14 cellular contexts compared by ENCODE assay signal in genomic region chr16:28537964-28538732, GRCh38. TPM values are rescaled to one million over a fixed set of nuclear protein-coding genes. Genes with fewer than 3 reads are reported as not detected.
DNase-seq lines count a peak whose midpoint lies in the region; ATAC-seq and TF ChIP-seq lines count a peak whose summit lies in the region.
"Had no signal": no experiment of that assay in that cellular context is flagged by ENCODE, and none has a peak within 500 bp of the region (broad histone marks: within the 10 kb centered on the region; RNA-seq: fewer than 3 reads in every experiment).

No MANE protein-coding gene starts in this region.

- no peak overlapping the region for H3K4me3 Mint-ChIP-seq in stimulated activated effector memory CD8-positive, alpha-beta T cell treated with anti-CD3 and anti-CD28 coated beads, Interleukin-12 subunit alpha, Interleukin-12 subunit beta, amount 100 ng/mL, for 72 hours
- H3K4me3 Mint-ChIP-seq: IgD-negative memory B cell; stimulated activated naive CD8-positive, alpha-beta T cell treated with anti-CD3 and anti-CD28 coated beads, Interleukin-15, amount 100 ng/mL, for 72 hours had no signal

- H2AFZ ChIP-seq in mammary epithelial cell (ENCODE audit: low read depth, low read length) = peak overlapping the region; percentile 85

- H3K4me1 Mint-ChIP-seq in stimulated activated effector memory CD8-positive, alpha-beta T cell treated with anti-CD3 and anti-CD28 coated beads, Interleukin-12 subunit alpha, Interleukin-12 subunit beta, amount 100 ng/mL, for 72 hours = peaks cover 31% of the 10 kb centered on the region

- peaks cover 16% of the 10 kb centered on the region for H3K79me2 ChIP-seq in mammary epithelial cell (ENCODE audit: insufficient read depth, low read length)

- DNase-seq in mammary epithelial cell = no peak
- no peak for DNase-seq in stimulated activated effector memory CD8-positive, alpha-beta T cell treated with anti-CD3 and anti-CD28 coated beads, Interleukin-12 subunit alpha, Interleukin-12 subunit beta, amount 100 ng/mL, for 72 hours (ENCODE audit: low spot score in 2 of 2)
- no peak for DNase-seq in SKM-1 (lab: John Stamatoyannopoulos, UW; ENCODE audit: unreplicated experiment)
- DNase-seq in NCI-H1105 treated with DMSO at 0.1 percent for 48 hours (lab: John Stamatoyannopoulos, UW) = no peak
- DNase-seq in NCI-H1436 (lab: John Stamatoyannopoulos, UW) = no peak
- DNase-seq: DMS53; NCI-H748 treated with DMSO at 0.1 percent for 48 hours; stimulated activated naive CD8-positive, alpha-beta T cell treated with anti-CD3 and anti-CD28 coated beads, Interleukin-15, amount 100 ng/mL, for 72 hours had no signal

- peak overlapping the region; percentile 81 for H3K4me2 ChIP-seq in mammary epithelial cell (ENCODE audit: insufficient read depth, low read depth, low read length)

- in situ Hi-C loops in mammary epithelial cell (cut with MboI; ENCODE audit: low sequenced_read_pairs in 2 of 2) = loop anchor here in 1 of 2 donors (25.0 kb wide), 1 partner anchor 251 kb away; the partner anchor contains the start of gene SBK1

- no peaks in the 10 kb centered on the region for H3K4me1 ChIP-seq in HEK293 (ENCODE audit: control insufficient read depth, insufficient read depth, low read length)
- H3K4me1 ChIP-seq in mammary epithelial cell (ENCODE audit: insufficient read depth, low read length) = peaks cover 26% of the 10 kb centered on the region
- peaks cover 14 to 52% (median 28%) of the 10 kb centered on the region in 4 donors for H3K4me1 ChIP-seq in liver (ENCODE audit: control insufficient read depth in 4 of 4, insufficient read depth in 4 of 4, low read length in 3 of 4)

- H3K27me3 ChIP-seq in mammary epithelial cell (ENCODE audit: insufficient read depth, low read length) (no peaks in the 10 kb centered on the region), liver (ENCODE audit: control insufficient read depth in 4 of 4, insufficient read depth in 4 of 4, low read length in 3 of 4) (no peaks in the 10 kb centered on the region)

- POLR2A ChIA-PET in HEK293 (lab: Yijun Ruan, JAX) = interaction anchor here (0.6 kb wide), 1 partner anchor 8 kb away, joined by 5 read pairs; no protein-coding TSS in a partner anchor

- H4K20me1 ChIP-seq in mammary epithelial cell (ENCODE audit: insufficient read depth, low read length) = no peaks in the 10 kb centered on the region

- TSS peak; percentile 73 for BruUV-seq in mammary epithelial cell (replicated peaks; lab: Mats Ljungman, UMichigan)

- H3K9me3 Mint-ChIP-seq in stimulated activated effector memory CD8-positive, alpha-beta T cell treated with anti-CD3 and anti-CD28 coated beads, Interleukin-12 subunit alpha, Interleukin-12 subunit beta, amount 100 ng/mL, for 72 hours = peaks cover 3% of the 10 kb centered on the region
- H3K9me3 Mint-ChIP-seq: activated T-helper 2 cell treated with anti-CD3 and anti-CD28 coated beads, Interferon-gamma antibody, Interleukin-2, Interleukin-4, amounts not matched to agents 10 μg/mL and 5 μg/mL and 100 μg/mL, durations not matched to agents 14 hours and 24 hours and 36 hours; IgD-negative memory B cell; stimulated activated naive CD8-positive, alpha-beta T cell treated with anti-CD3 and anti-CD28 coated beads, Interleukin-15, amount 100 ng/mL, for 72 hours had no signal

- intact Hi-C loops in mammary epithelial cell (cut with micrococcal nuclease) = loop anchor here (5.0 kb wide), 1 partner anchor 46 kb away; the partner anchor contains the start of genes APOBR and CLN3

- peak overlapping the region; percentile 5 for H3K27ac Mint-ChIP-seq in stimulated activated effector memory CD8-positive, alpha-beta T cell treated with anti-CD3 and anti-CD28 coated beads, Interleukin-12 subunit alpha, Interleukin-12 subunit beta, amount 100 ng/mL, for 72 hours
- H3K27ac Mint-ChIP-seq: activated T-helper 2 cell treated with anti-CD3 and anti-CD28 coated beads, Interferon-gamma antibody, Interleukin-2, Interleukin-4, amounts not matched to agents 10 μg/mL and 5 μg/mL and 100 μg/mL, durations not matched to agents 14 hours and 24 hours and 36 hours had no signal

- TF ChIP-seq RAD21 in liver (IDR thresholded peaks at IDR 0.05) = no peak

- TF ChIP-seq CTCF in HEK293 (tag by site-specific recombination; IDR thresholded peaks at IDR 0.05) = no peak
- TF ChIP-seq CTCF in mammary epithelial cell (conservative IDR thresholded peaks at IDR 0.05 in 1 of 2, IDR thresholded peaks at IDR 0.05 in 1 of 2; ENCODE audit: extremely low read depth in 1 of 2, insufficient read depth in 1 of 2, low read depth in 1 of 2, low read length in 2 of 2) = no peak
- no peak for TF ChIP-seq CTCF in liver (IDR thresholded peaks at IDR 0.05; ENCODE audit: low read depth, low read length, missing input control)

- dilution Hi-C loops in mammary epithelial cell (cut with HindIII; ENCODE audit: low sequenced_read_pairs) = no loop called here

- no peak overlapping the region for H3K4me3 ChIP-seq in HEK293 (ENCODE audit: low read depth, low read length)
- peak overlapping the region; percentile 60 to 77 (median 60) for H3K4me3 ChIP-seq in mammary epithelial cell (replicated peaks in 1 of 3; ENCODE audit: insufficient read depth in 1 of 3, low read depth in 2 of 3, low read length in 3 of 3)
- H3K4me3 ChIP-seq in liver (ENCODE audit: low read depth in 1 of 3, low read length in 3 of 3) = peak overlapping the region; percentile 62 to 75 (median 68)

- H3K36me3 ChIP-seq in HEK293 (ENCODE audit: control insufficient read depth in 2 of 2, insufficient read depth in 1 of 2, low read length in 2 of 2) = no peaks in the 10 kb centered on the region
- peaks cover 2% of the 10 kb centered on the region for H3K36me3 ChIP-seq in mammary epithelial cell (ENCODE audit: insufficient read depth, low read length)
- H3K36me3 ChIP-seq in liver (ENCODE audit: control insufficient read depth in 4 of 4, insufficient read depth in 3 of 4, low read depth in 1 of 4, low read length in 3 of 4) = peaks cover 0 to 2% (median 0%) of the 10 kb centered on the region in 4 donors

- 93% methylated on average over 8 of the region's 13 CpGs for WGBS in mammary epithelial cell (ENCODE audit: low coverage, missing lambda C conversion rate)
- 29% methylated on average over 13 of the region's 13 CpGs for WGBS in liver

- H3K9ac ChIP-seq in mammary epithelial cell (ENCODE audit: insufficient read depth, low read length) (peak overlapping the region; percentile 73), liver (ENCODE audit: low read depth in 1 of 2, low read length in 2 of 2) (peak overlapping the region; percentile 89 to 95)

- H3K9me3 ChIP-seq in HEK293 (ENCODE audit: control insufficient read depth, insufficient read depth, low read depth, low read length) (no peaks in the 10 kb centered on the region), mammary epithelial cell (replicated peaks; ENCODE audit: insufficient read depth, low read length) (no peaks in the 10 kb centered on the region), liver (ENCODE audit: control insufficient read depth in 4 of 4, low read length in 3 of 4) (no peaks in the 10 kb centered on the region)

- ATAC-seq in stimulated activated effector memory CD8-positive, alpha-beta T cell treated with anti-CD3 and anti-CD28 coated beads, Interleukin-12 subunit alpha, Interleukin-12 subunit beta, amount 100 ng/mL, for 72 hours = no peak
- no peak for ATAC-seq in GM18873 (IDR thresholded peaks at IDR 0.05; ENCODE audit: low FRiP score, unreplicated experiment)
- ATAC-seq: stimulated activated naive CD8-positive, alpha-beta T cell treated with anti-CD3 and anti-CD28 coated beads, Interleukin-15, amount 100 ng/mL, for 72 hours had no signal

- H3K36me3 Mint-ChIP-seq in stimulated activated effector memory CD8-positive, alpha-beta T cell treated with anti-CD3 and anti-CD28 coated beads, Interleukin-12 subunit alpha, Interleukin-12 subunit beta, amount 100 ng/mL, for 72 hours = no peaks in the 10 kb centered on the region
- H3K36me3 Mint-ChIP-seq: IgD-negative memory B cell had no signal

- H3K27ac ChIP-seq in HEK293 (ENCODE audit: extremely low read depth, low read depth, low read length) (peak overlapping the region; percentile 45; the same call in 1 of the 2 replicates), mammary epithelial cell (ENCODE audit: insufficient read depth, low read depth, low read length) (peak overlapping the region; percentile 65), liver (ENCODE audit: low read depth in 1 of 2, low read length in 2 of 2) (peak overlapping the region; percentile 92 to 98)

- CTCF ChIA-PET in HEK293 (lab: Yijun Ruan, JAX) = interaction anchor here (0.6 kb wide), 1 partner anchor 10 kb away, joined by 3 read pairs; no protein-coding TSS in a partner anchor
- CTCF ChIA-PET in mammary epithelial cell (lab: Charles Lee; ENCODE audit: low non-redundant PET) = interaction anchor here (0.7 kb wide), 1 partner anchor 12 kb away, joined by 3 read pairs; no protein-coding TSS in a partner anchor

TF ChIP-seq in liver, 16 proteins besides CTCF, POLR2A, EP300 and RAD21 (continues in another document):
- no peak for TF ChIP-seq FOXA1 (IDR thresholded peaks at IDR 0.05)

RNA-seq across cellular contexts. Expression of gene NUPR1, which starts 0.6 kb away (rescaled TPM):
- total RNA-seq in mammary epithelial cell (100 to 1,000 TPM in 1 of 2 donors, 10 to 100 TPM in 1; 55.0 to 160 TPM), liver (10 to 100 TPM; 10.9 to 16.1 TPM)
- polyA plus RNA-seq in mammary epithelial cell (56.1 TPM), liver (100 to 1,000 TPM; 109 to 305 TPM)
- 17.4 TPM for polyA minus RNA-seq in mammary epithelial cell
- total RNA-seq: activated T-helper 2 cell treated with anti-CD3 and anti-CD28 coated beads, Interferon-gamma antibody, Interleukin-2, Interleukin-4, amounts not matched to agents 10 μg/mL and 5 μg/mL and 100 μg/mL, durations not matched to agents 14 hours and 24 hours and 36 hours had no signal
- polyA plus RNA-seq: IgD-negative memory B cell had no signal

RNA-seq across cellular contexts. Expression of gene SGF29, which starts 15.6 kb away (rescaled TPM):
- total RNA-seq in mammary epithelial cell (10 to 100 TPM; 12.7 to 17.7 TPM), liver (10 to 100 TPM in 1 of 2 donors, 1 to 10 TPM in 1; 6.5 to 11.5 TPM)
- polyA plus RNA-seq in mammary epithelial cell (6.3 TPM), liver (10 to 100 TPM in 1 of 2 donors, 1 to 10 TPM in 1; 9.4 to 18.1 TPM)
- 43.2 TPM for polyA minus RNA-seq in mammary epithelial cell

RNA-seq across cellular contexts. Expression of gene IL27, which starts 31.5 kb away (rescaled TPM):
- not detected for total RNA-seq in mammary epithelial cell
- polyA plus RNA-seq in mammary epithelial cell = not detected
- not detected for polyA minus RNA-seq in mammary epithelial cell
- 1 to 10 TPM in 1 of 2 donors, under 1 TPM in 1; 0.33 to 2.5 TPM for total RNA-seq in liver
- 1 to 10 TPM; 2.2 to 4.1 TPM for polyA plus RNA-seq in liver
- total RNA-seq: activated T-helper 2 cell treated with anti-CD3 and anti-CD28 coated beads, Interferon-gamma antibody, Interleukin-2, Interleukin-4, amounts not matched to agents 10 μg/mL and 5 μg/mL and 100 μg/mL, durations not matched to agents 14 hours and 24 hours and 36 hours; renal cortical epithelial cell had no signal
- polyA plus RNA-seq: IgD-negative memory B cell had no signal

RNA-seq across cellular contexts. Expression of gene APOBR, which starts 43.7 kb away (rescaled TPM):
- total RNA-seq in mammary epithelial cell (under 1 TPM; under 0.01 to 0.09 TPM), liver (1 to 10 TPM; 1.3 to 1.5 TPM)
- polyA plus RNA-seq in mammary epithelial cell (0.02 TPM), liver (1 to 10 TPM in 1 of 2 donors, under 1 TPM in 1; 0.28 to 1.4 TPM)
- not detected for polyA minus RNA-seq in mammary epithelial cell

RNA-seq across cellular contexts. Expression of gene CLN3, which starts 46.3 kb away (rescaled TPM):
- total RNA-seq in mammary epithelial cell (10 to 100 TPM; 14.2 to 23.2 TPM), liver (10 to 100 TPM; 16.1 to 16.3 TPM)
- polyA plus RNA-seq in mammary epithelial cell (23.5 TPM), liver (10 to 100 TPM; 22.3 to 23.6 TPM)
- polyA minus RNA-seq in mammary epithelial cell = 5.9 TPM

Comparison
In these comparisons a context has a peak if more than half of its experiments do, and no peak if none do; other contexts are left out.
1. H3K27ac ChIP-seq: peak in every context shown above with its lines; median percentile 95 in liver; 65 in mammary epithelial cell; 45 in HEK293.